16 cellular contexts compared by ENCODE assay signal in the genomic region with DNA sequence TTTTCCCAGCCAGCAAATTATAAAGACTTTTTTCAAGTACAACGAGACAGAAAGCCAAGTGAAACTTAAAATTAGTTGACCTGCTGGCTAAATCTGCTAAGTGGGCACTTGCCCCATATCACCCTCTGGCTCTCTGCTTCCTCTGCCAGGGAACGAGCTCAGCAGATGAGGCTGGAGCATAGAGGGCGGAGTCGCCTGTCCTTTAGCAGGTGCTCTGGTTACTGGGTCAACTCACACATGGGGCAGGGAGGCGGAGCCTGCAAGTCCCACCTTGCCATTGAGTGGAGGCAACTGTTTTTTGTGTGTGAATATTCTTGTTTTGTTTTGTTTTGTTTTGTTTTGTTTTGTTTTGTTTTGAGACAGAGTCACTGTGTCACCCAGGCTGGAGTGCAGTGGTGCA.
DNase-seq lines count a peak whose midpoint lies in the region; ATAC-seq and TF ChIP-seq lines count a peak whose summit lies in the region.
"Had no signal": no experiment of that assay in that cellular context is flagged by ENCODE, and none has a peak within 500 bp of the region (broad histone marks: within the 10 kb centered on the region; RNA-seq: fewer than 3 reads in every experiment).

No MANE protein-coding gene starts in this region.

- H3K9ac ChIP-seq in liver (ENCODE audit: low read depth in 1 of 2, low read length in 2 of 2): no peak overlapping the region
- H3K9ac ChIP-seq: BLaER1, GM23248 had no signal

- TF ChIP-seq EP300 in sigmoid colon (IDR thresholded peaks at IDR 0.05): no peak

- intact Hi-C loops in Right ventricle myocardium superior (cut with DNase I) (loop anchor here (5.0 kb wide), 1 partner anchor 404 kb away; no protein-coding TSS in a partner anchor), left cardiac atrium (cut with DNase I) (loop anchor here in 1 of 2 donors (5.0 kb wide), 1 partner anchor 399 kb away; no protein-coding TSS in a partner anchor), sigmoid colon (cut with DNase I) (no loop called here)

- TF ChIP-seq RAD21 in liver (IDR thresholded peaks at IDR 0.05): peak in 1 of 2 donors; percentile 7

- H3K27ac ChIP-seq in liver (ENCODE audit: low read depth in 1 of 2, low read length in 2 of 2): peak overlapping the region; percentile 12 to 19
- H3K27ac ChIP-seq in sigmoid colon: no peak overlapping the region
- H3K27ac ChIP-seq: BLaER1, GM23248 had no signal

- H3K4me1 ChIP-seq in liver (ENCODE audit: control insufficient read depth in 4 of 4, insufficient read depth in 4 of 4, low read length in 3 of 4) (peaks cover 10 to 54% (median 34%) of the 10 kb centered on the region in 4 donors), sigmoid colon (peaks cover 0 to 14% (median 11%) of the 10 kb centered on the region in 4 donors)

- H3K27me3 ChIP-seq in liver (ENCODE audit: control insufficient read depth in 4 of 4, insufficient read depth in 4 of 4, low read length in 3 of 4): no peaks in the 10 kb centered on the region
- H3K27me3 ChIP-seq in sigmoid colon: no peaks in the 10 kb centered on the region
- H3K27me3 ChIP-seq: BLaER1 had no signal

- DNase-seq in NCI-H2029 (lab: John Stamatoyannopoulos, UW) (peak; percentile 31), NCI-H2029 treated with DMSO at 0.1 percent for 48 hours (lab: John Stamatoyannopoulos, UW) (no peak), Right ventricle myocardium superior (no peak), left cardiac atrium (no peak), sigmoid colon (peak; percentile 30)
- DNase-seq in NK-92 treated with Interleukin-12 subunit alpha and Interleukin-12 subunit beta, amount 100 ng/mL, for 24 hours (lab: John Stamatoyannopoulos, UW): no peak
- DNase-seq: 8988T; AML-193; CD8-positive, alpha-beta memory T cell; DMS79; GM23248; H7 had no signal

- TF ChIP-seq POLR2A in sigmoid colon (IDR thresholded peaks at IDR 0.05): no peak

- H3K36me3 ChIP-seq in liver (ENCODE audit: control insufficient read depth in 4 of 4, insufficient read depth in 3 of 4, low read depth in 1 of 4, low read length in 3 of 4): no peaks in the 10 kb centered on the region
- H3K36me3 ChIP-seq in sigmoid colon: no peaks in the 10 kb centered on the region
- H3K36me3 ChIP-seq: BLaER1 had no signal

- no peak overlapping the region for H3K4me3 ChIP-seq in liver (ENCODE audit: low read depth in 1 of 3, low read length in 3 of 3)
- no peak overlapping the region for H3K4me3 ChIP-seq in sigmoid colon
- H3K4me3 ChIP-seq: BLaER1, GM12878, GM23248 had no signal

- TF ChIP-seq CTCF in liver (IDR thresholded peaks at IDR 0.05; ENCODE audit: low read depth, low read length, missing input control) (no peak), sigmoid colon (IDR thresholded peaks at IDR 0.05) (no peak)

- H3K9me3 ChIP-seq in liver (ENCODE audit: control insufficient read depth in 4 of 4, low read length in 3 of 4): no peaks in the 10 kb centered on the region
- no peaks in the 10 kb centered on the region for H3K9me3 ChIP-seq in sigmoid colon

- ATAC-seq in Right ventricle myocardium superior (ENCODE audit: poor library complexity) (peak; percentile 30), left cardiac atrium (no peak), HG03025 (IDR thresholded peaks at IDR 0.05; ENCODE audit: low FRiP score, unreplicated experiment) (no peak)
- ATAC-seq: GM12878 had no signal

- 55% methylated on average over 5 of the region's 5 CpGs for WGBS in liver
- WGBS in sigmoid colon, 2 donors: 70 to 72% methylated on average over 5 of the region's 5 CpGs

TF ChIP-seq in liver, 16 proteins besides CTCF, POLR2A, EP300 and RAD21:
- TF ChIP-seq HNF4A (conservative IDR thresholded peaks at IDR 0.05) (peak in 1 of 2 donors; percentile 38), SP1 (IDR thresholded peaks at IDR 0.05) (no peak), EGR1 (IDR thresholded peaks at IDR 0.05; ENCODE audit: low read depth in 2 of 2) (no peak), MAX (IDR thresholded peaks at IDR 0.05) (peak; percentile 24), JUND (IDR thresholded peaks at IDR 0.05) (no peak), TAF1 (conservative IDR thresholded peaks at IDR 0.05) (no peak), FOXA1 (IDR thresholded peaks at IDR 0.05) (no peak), RXRA (IDR thresholded peaks at IDR 0.05) (peak in 1 of 2 donors; percentile 57), HNF4G (IDR thresholded peaks at IDR 0.05) (no peak), NR2F2 (IDR thresholded peaks at IDR 0.05) (no peak), YY1 (IDR thresholded peaks at IDR 0.05) (no peak), GABPA (IDR thresholded peaks at IDR 0.05 in 1 of 2, conservative IDR thresholded peaks at IDR 0.05 in 1 of 2) (no peak)
- TF ChIP-seq, protein P1, sequence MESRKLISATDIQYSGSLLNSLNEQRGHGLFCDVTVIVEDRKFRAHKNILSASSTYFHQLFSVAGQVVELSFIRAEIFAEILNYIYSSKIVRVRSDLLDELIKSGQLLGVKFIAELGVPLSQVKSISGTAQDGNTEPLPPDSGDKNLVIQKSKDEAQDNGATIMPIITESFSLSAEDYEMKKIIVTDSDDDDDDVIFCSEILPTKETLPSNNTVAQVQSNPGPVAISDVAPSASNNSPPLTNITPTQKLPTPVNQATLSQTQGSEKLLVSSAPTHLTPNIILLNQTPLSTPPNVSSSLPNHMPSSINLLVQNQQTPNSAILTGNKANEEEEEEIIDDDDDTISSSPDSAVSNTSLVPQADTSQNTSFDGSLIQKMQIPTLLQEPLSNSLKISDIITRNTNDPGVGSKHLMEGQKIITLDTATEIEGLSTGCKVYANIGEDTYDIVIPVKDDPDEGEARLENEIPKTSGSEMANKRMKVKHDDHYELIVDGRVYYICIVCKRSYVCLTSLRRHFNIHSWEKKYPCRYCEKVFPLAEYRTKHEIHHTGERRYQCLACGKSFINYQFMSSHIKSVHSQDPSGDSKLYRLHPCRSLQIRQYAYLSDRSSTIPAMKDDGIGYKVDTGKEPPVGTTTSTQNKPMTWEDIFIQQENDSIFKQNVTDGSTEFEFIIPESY (IDR thresholded peaks at IDR 0.05): no peak
- TF ChIP-seq, protein P2, sequence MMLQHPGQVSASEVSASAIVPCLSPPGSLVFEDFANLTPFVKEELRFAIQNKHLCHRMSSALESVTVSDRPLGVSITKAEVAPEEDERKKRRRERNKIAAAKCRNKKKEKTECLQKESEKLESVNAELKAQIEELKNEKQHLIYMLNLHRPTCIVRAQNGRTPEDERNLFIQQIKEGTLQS (IDR thresholded peaks at IDR 0.05): no peak

Comparison
In these comparisons a context has a peak if more than half of its experiments do, and no peak if none do; other contexts are left out.
1. DNase-seq: peak in NCI-H2029 (single experiment) and sigmoid colon (single experiment); none in NCI-H2029 treated with DMSO at 0.1 percent for 48 hours (single experiment), Right ventricle myocardium superior (single experiment), left cardiac atrium (single experiment) and NK-92 treated with Interleukin-12 subunit alpha and Interleukin-12 subunit beta, amount 100 ng/mL, for 24 hours (single experiment).
2. H3K27ac ChIP-seq: peak in liver (2 of 2); none in sigmoid colon (0 of 4).